ENCODE assay signal across 1 cellular context in the genomic region with DNA sequence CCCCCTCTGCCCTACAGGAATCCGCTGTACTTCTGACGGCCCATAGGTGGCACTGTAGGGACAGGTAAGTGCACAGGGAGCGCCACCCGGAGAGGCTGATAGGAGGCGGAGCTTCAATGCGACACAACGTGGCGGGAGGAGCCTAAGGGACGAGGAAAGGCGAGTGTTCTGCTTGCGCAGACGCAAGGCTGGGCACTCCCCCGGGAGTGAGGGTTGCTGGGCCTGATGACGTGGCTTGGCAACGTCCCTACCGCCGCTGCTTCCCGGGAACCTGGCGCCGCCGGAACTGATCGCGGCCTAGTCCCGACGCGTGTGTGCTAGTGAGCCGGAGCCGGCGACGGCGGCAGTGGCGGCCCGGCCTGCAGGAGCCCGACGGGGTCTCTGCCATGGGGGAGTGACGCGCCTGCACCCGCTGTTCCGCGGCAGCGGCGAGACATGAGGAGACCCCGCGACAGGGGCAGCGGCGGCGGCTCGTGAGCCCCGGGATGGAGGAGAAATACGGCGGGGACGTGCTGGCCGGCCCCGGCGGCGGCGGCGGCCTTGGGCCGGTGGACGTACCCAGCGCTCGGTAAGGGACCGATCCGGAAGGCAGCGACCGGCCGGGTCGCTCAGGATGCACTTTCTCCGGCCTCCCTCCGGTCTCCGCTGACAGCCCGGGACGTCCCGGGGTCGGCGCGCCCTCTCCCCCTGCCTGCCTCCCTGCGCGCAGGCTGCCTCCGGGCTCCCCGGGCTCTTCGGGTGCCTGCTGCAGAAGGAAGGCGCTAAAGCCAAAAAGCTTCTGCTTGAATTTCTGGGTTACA.
A peak's percentile ranks its signal among the peaks of the same experiment; 100 is the strongest.
TF ChIP-seq lines count a peak whose summit lies in the region.

Gene SLC30A5, plus strand, starts transcription at position 244 of the 800 bp plus-strand sequence. Its CDS starts 242 bp downstream, at position 486.

TF ChIP-seq in HepG2, 621 proteins besides CTCF, POLR2A, EP300 and RAD21 (continued from another document and continues in another):
- TF ChIP-seq, protein P1, sequence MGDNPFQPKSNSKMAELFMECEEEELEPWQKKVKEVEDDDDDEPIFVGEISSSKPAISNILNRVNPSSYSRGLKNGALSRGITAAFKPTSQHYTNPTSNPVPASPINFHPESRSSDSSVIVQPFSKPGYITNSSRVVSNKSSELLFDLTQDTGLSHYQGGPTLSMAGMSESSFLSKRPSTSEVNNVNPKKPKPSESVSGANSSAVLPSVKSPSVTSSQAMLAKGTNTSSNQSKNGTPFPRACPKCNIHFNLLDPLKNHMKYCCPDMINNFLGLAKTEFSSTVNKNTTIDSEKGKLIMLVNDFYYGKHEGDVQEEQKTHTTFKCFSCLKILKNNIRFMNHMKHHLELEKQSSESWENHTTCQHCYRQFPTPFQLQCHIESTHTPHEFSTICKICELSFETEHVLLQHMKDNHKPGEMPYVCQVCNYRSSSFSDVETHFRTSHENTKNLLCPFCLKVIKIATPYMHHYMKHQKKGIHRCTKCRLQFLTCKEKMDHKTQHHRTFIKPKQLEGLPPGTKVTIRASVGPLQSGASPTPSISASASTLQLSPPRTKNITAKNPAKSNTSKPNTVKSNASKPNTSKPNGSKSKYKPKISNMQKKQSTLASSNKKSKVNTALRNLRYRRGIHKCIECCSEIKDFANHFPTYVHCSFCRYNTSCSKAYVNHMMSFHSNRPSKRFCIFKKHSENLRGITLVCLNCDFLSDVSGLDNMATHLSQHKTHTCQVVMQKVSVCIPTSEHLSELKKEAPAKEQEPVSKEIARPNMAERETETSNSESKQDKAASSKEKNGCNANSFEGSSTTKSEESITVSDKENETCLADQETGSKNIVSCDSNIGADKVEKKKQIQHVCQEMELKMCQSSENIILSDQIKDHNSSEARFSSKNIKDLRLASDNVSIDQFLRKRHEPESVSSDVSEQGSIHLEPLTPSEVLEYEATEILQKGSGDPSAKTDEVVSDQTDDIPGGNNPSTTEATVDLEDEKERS (CRISPR knock-in tag; IDR thresholded peaks at IDR 0.05): no peak
- TF ChIP-seq HNRNPK (IDR thresholded peaks at IDR 0.05; ENCODE audit: low read depth, low read length, poor library complexity, severe bottlenecking) (no peak), ZNF430 (CRISPR knock-in tag; IDR thresholded peaks at IDR 0.05) (peak; percentile 88; the same call in 1 of the 2 replicates), FOXK2 (IDR thresholded peaks at IDR 0.05) (no peak), ZNF577 (CRISPR knock-in tag; IDR thresholded peaks at IDR 0.05; ENCODE audit: borderline replicate concordance, low read depth) (0 out of 2 replicates have a peak, but pooled peaks have one; percentile 80), ZNF841 (CRISPR knock-in tag; IDR thresholded peaks at IDR 0.05; ENCODE audit: borderline replicate concordance) (no peak), KAT2B (IDR thresholded peaks at IDR 0.05; ENCODE audit: borderline replicate concordance, low read depth, low read length) (no peak), FOXJ3 (CRISPR knock-in tag; IDR thresholded peaks at IDR 0.05; ENCODE audit: borderline replicate concordance) (no peak; the same call in 1 of the 2 replicates), HBP1 (CRISPR knock-in tag; IDR thresholded peaks at IDR 0.05; ENCODE audit: low read depth) (no peak; the same call in 1 of the 2 replicates), SETDB1 (CRISPR knock-in tag; IDR thresholded peaks at IDR 0.05; ENCODE audit: borderline replicate concordance) (no peak), ZNF788 (CRISPR knock-in tag; IDR thresholded peaks at IDR 0.05; ENCODE audit: borderline replicate concordance) (peak; percentile 73; the same call in 1 of the 2 replicates), MAFF (IDR thresholded peaks at IDR 0.05; ENCODE audit: low read depth, low read length) (peak; percentile 16; the same call in 1 of the 2 replicates), ZNF629 (CRISPR knock-in tag; conservative IDR thresholded peaks at IDR 0.05) (no peak), PAX8 (CRISPR knock-in tag; IDR thresholded peaks at IDR 0.05; ENCODE audit: borderline replicate concordance) (peak; percentile 77; the same call in 1 of the 2 replicates), ZNF564 (CRISPR knock-in tag; IDR thresholded peaks at IDR 0.05) (peak; percentile 28; the same call in 1 of the 2 replicates), ARNTL (CRISPR knock-in tag; IDR thresholded peaks at IDR 0.05) (peak; percentile 87), KLF15 (CRISPR knock-in tag; IDR thresholded peaks at IDR 0.05; ENCODE audit: borderline replicate concordance) (no peak), HOMEZ (CRISPR knock-in tag; IDR thresholded peaks at IDR 0.05; ENCODE audit: low read depth) (peak; percentile 82), ZNF75D (CRISPR knock-in tag; IDR thresholded peaks at IDR 0.05; ENCODE audit: borderline replicate concordance) (no peak), ETS1 (CRISPR knock-in tag; IDR thresholded peaks at IDR 0.05) (no peak)
- TF ChIP-seq, protein P2, sequence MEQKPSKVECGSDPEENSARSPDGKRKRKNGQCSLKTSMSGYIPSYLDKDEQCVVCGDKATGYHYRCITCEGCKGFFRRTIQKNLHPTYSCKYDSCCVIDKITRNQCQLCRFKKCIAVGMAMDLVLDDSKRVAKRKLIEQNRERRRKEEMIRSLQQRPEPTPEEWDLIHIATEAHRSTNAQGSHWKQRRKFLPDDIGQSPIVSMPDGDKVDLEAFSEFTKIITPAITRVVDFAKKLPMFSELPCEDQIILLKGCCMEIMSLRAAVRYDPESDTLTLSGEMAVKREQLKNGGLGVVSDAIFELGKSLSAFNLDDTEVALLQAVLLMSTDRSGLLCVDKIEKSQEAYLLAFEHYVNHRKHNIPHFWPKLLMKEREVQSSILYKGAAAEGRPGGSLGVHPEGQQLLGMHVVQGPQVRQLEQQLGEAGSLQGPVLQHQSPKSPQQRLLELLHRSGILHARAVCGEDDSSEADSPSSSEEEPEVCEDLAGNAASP (CRISPR knock-in tag; IDR thresholded peaks at IDR 0.05; ENCODE audit: borderline replicate concordance): peak; percentile 67; the same call in 1 of the 2 replicates
- TF ChIP-seq, protein P3, sequence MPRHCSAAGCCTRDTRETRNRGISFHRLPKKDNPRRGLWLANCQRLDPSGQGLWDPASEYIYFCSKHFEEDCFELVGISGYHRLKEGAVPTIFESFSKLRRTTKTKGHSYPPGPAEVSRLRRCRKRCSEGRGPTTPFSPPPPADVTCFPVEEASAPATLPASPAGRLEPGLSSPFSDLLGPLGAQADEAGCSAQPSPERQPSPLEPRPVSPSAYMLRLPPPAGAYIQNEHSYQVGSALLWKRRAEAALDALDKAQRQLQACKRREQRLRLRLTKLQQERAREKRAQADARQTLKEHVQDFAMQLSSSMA (CRISPR knock-in tag; IDR thresholded peaks at IDR 0.05): 0 out of 2 replicates have a peak, but pooled peaks have one; percentile 64
- TF ChIP-seq, protein P4, sequence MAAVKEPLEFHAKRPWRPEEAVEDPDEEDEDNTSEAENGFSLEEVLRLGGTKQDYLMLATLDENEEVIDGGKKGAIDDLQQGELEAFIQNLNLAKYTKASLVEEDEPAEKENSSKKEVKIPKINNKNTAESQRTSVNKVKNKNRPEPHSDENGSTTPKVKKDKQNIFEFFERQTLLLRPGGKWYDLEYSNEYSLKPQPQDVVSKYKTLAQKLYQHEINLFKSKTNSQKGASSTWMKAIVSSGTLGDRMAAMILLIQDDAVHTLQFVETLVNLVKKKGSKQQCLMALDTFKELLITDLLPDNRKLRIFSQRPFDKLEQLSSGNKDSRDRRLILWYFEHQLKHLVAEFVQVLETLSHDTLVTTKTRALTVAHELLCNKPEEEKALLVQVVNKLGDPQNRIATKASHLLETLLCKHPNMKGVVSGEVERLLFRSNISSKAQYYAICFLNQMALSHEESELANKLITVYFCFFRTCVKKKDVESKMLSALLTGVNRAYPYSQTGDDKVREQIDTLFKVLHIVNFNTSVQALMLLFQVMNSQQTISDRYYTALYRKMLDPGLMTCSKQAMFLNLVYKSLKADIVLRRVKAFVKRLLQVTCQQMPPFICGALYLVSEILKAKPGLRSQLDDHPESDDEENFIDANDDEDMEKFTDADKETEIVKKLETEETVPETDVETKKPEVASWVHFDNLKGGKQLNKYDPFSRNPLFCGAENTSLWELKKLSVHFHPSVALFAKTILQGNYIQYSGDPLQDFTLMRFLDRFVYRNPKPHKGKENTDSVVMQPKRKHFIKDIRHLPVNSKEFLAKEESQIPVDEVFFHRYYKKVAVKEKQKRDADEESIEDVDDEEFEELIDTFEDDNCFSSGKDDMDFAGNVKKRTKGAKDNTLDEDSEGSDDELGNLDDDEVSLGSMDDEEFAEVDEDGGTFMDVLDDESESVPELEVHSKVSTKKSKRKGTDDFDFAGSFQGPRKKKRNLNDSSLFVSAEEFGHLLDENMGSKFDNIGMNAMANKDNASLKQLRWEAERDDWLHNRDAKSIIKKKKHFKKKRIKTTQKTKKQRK (IDR thresholded peaks at IDR 0.05; ENCODE audit: low read length): no peak
- TF ChIP-seq, protein P5, sequence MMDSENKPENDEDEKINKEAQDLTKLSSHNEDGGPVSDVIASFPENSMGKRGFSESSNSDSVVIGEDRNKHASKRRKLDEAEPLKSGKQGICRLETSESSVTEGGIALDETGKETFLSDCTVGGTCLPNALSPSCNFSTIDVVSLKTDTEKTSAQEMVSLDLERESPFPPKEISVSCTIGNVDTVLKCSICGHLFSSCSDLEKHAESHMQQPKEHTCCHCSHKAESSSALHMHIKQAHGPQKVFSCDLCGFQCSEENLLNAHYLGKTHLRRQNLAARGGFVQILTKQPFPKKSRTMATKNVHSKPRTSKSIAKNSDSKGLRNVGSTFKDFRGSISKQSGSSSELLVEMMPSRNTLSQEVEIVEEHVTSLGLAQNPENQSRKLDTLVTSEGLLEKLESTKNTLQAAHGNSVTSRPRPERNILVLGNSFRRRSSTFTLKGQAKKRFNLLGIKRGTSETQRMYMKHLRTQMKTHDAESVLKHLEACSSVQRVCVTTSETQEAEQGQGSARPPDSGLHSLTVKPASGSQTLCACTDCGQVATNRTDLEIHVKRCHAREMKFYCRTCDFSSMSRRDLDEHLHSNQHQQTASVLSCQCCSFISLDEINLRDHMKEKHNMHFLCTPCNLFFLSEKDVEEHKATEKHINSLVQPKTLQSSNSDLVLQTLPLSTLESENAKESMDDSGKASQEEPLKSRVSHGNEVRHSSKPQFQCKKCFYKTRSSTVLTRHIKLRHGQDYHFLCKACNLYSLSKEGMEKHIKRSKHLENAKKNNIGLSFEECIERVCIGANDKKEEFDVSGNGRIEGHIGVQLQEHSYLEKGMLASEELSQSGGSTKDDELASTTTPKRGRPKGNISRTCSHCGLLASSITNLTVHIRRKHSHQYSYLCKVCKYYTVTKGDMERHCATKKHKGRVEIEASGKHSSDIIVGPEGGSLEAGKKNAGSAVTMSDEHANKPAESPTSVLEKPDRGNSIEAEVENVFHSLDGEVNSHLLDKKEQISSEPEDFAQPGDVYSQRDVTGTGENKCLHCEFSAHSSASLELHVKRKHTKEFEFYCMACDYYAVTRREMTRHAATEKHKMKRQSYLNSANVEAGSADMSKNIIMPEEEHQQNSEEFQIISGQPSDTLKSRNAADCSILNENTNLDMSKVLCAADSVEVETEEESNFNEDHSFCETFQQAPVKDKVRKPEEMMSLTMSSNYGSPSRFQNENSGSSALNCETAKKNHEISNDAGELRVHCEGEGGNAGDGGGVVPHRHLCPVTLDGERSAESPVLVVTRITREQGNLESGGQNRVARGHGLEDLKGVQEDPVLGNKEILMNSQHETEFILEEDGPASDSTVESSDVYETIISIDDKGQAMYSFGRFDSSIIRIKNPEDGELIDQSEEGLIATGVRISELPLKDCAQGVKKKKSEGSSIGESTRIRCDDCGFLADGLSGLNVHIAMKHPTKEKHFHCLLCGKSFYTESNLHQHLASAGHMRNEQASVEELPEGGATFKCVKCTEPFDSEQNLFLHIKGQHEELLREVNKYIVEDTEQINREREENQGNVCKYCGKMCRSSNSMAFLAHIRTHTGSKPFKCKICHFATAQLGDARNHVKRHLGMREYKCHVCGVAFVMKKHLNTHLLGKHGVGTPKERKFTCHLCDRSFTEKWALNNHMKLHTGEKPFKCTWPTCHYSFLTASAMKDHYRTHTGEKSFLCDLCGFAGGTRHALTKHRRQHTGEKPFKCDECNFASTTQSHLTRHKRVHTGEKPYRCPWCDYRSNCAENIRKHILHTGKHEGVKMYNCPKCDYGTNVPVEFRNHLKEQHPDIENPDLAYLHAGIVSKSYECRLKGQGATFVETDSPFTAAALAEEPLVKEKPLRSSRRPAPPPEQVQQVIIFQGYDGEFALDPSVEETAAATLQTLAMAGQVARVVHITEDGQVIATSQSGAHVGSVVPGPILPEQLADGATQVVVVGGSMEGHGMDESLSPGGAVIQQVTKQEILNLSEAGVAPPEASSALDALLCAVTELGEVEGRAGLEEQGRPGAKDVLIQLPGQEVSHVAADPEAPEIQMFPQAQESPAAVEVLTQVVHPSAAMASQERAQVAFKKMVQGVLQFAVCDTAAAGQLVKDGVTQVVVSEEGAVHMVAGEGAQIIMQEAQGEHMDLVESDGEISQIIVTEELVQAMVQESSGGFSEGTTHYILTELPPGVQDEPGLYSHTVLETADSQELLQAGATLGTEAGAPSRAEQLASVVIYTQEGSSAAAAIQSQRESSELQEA (CRISPR knock-in tag; IDR thresholded peaks at IDR 0.05; ENCODE audit: not compliant biosample characterization): peak; percentile 83
